1 cellular context compared by ENCODE assay signal in genomic region chr3:143832433-143832832, GRCh38.
TF ChIP-seq lines count a peak whose summit lies in the region.

No MANE protein-coding gene starts in this region.

TF ChIP-seq in HepG2, 621 proteins besides CTCF, POLR2A, EP300 and RAD21:
- TF ChIP-seq CBFB (CRISPR knock-in tag; IDR thresholded peaks at IDR 0.05) (no peak), FUBP1 (CRISPR knock-in tag; IDR thresholded peaks at IDR 0.05; ENCODE audit: borderline replicate concordance) (no peak), PRDM15 (CRISPR knock-in tag; IDR thresholded peaks at IDR 0.05) (no peak), ZNF709 (CRISPR knock-in tag; IDR thresholded peaks at IDR 0.05) (no peak), ZNF496 (CRISPR knock-in tag; IDR thresholded peaks at IDR 0.05; ENCODE audit: insufficient replicate concordance) (no peak), ZNF549 (CRISPR knock-in tag; IDR thresholded peaks at IDR 0.05) (no peak), ZNF788 (CRISPR knock-in tag; IDR thresholded peaks at IDR 0.05; ENCODE audit: borderline replicate concordance) (no peak), HOXA3 (CRISPR knock-in tag; IDR thresholded peaks at IDR 0.05) (no peak), ZNF317 (CRISPR knock-in tag; IDR thresholded peaks at IDR 0.05) (no peak), NFYB (CRISPR knock-in tag; IDR thresholded peaks at IDR 0.05) (no peak), DMAP1 (CRISPR knock-in tag; IDR thresholded peaks at IDR 0.05) (no peak), HNRNPH1 (optimal IDR thresholded peaks at IDR 0.05; ENCODE audit: low read depth, low read length) (no peak), ZMAT5 (CRISPR knock-in tag; IDR thresholded peaks at IDR 0.05; ENCODE audit: borderline replicate concordance, low read depth) (no peak), HDAC2 (CRISPR knock-in tag; IDR thresholded peaks at IDR 0.05) (no peak)
